ENCODE assay signal across 11 cellular contexts in genomic region chr2:43331428-43331827, GRCh38.
DNase-seq lines count a peak whose midpoint lies in the region; ATAC-seq and TF ChIP-seq lines count a peak whose summit lies in the region.
"Had no signal": no experiment of that assay in that cellular context is flagged by ENCODE, and none has a peak within 500 bp of the region (broad histone marks: within the 10 kb centered on the region; RNA-seq: fewer than 3 reads in every experiment).

No MANE protein-coding gene starts in this region.

- 79 to 98% (median 89%) methylated on average over 1 of the region's 1 CpG for WGBS in spleen, 5 donors

- peak; percentile 53 for DNase-seq in CD1c-positive myeloid dendritic cell (ENCODE audit: extremely low spot score)
- peak; percentile 28 for DNase-seq in RPMI8226
- DNase-seq in fibroblast of peridontal ligament (ENCODE audit: extremely low read depth) = peak; percentile 50
- DNase-seq in omental fat pad (ENCODE audit: low spot score) = no peak
- no peak for DNase-seq in stimulated activated CD4-positive, alpha-beta T cell treated with anti-CD3 and anti-CD28 coated beads, Interleukin-4, amount 100 ng/mL, for 1 hour
- no peak for DNase-seq in effector CD8-positive, alpha-beta T cell (lab: John Stamatoyannopoulos, UW)
- no peak for DNase-seq in spleen
- DNase-seq: Karpas-422, NCI-H2227 treated with DMSO at 0.1 percent for 48 hours had no signal

- intact Hi-C loops in spleen (cut with DNase I; ENCODE audit: low total_unique reads) = no loop called here

- ATAC-seq in omental fat pad (ENCODE audit: low FRiP score) (peak; percentile 29), HG03097 (IDR thresholded peaks at IDR 0.05; ENCODE audit: low FRiP score, unreplicated experiment) (no peak)

- no peaks in the 10 kb centered on the region for H3K9me3 ChIP-seq in spleen
- H3K9me3 ChIP-seq: ovary had no signal

- H3K36me3 ChIP-seq in spleen = peaks cover 0 to 27% (median 3%) of the 10 kb centered on the region in 6 donors
- H3K36me3 ChIP-seq: ovary had no signal

- H3K27ac ChIP-seq in spleen = peak overlapping the region in 2 of 8 donors; percentile 74 to 75

- no peak for TF ChIP-seq CTCF in omental fat pad (IDR thresholded peaks at IDR 0.05)
- no peak for TF ChIP-seq CTCF in spleen (IDR thresholded peaks at IDR 0.05 in 8 of 11, conservative IDR thresholded peaks at IDR 0.05 in 3 of 11)

- H3K4me3 ChIP-seq in spleen = no peak overlapping the region
- H3K4me3 ChIP-seq: ovary had no signal

- no peak for TF ChIP-seq POLR2A in spleen (IDR thresholded peaks at IDR 0.05)

- H3K4me1 ChIP-seq in spleen = peaks cover 6 to 49% (median 28%) of the 10 kb centered on the region in 6 donors

- no peaks in the 10 kb centered on the region for H3K27me3 ChIP-seq in spleen (replicated peaks in 1 of 7)
- H3K27me3 ChIP-seq: ovary had no signal

Comparison
In these comparisons a context has a peak if more than half of its experiments do, and no peak if none do; other contexts are left out.
1. DNase-seq: peak in CD1c-positive myeloid dendritic cell (single experiment), RPMI8226 (single experiment) and fibroblast of peridontal ligament (single experiment); none in omental fat pad (single experiment), stimulated activated CD4-positive, alpha-beta T cell treated with anti-CD3 and anti-CD28 coated beads, Interleukin-4, amount 100 ng/mL, for 1 hour (single experiment), effector CD8-positive, alpha-beta T cell (single experiment) and spleen (single experiment).